22 cellular contexts compared by ENCODE assay signal in the genomic region with DNA sequence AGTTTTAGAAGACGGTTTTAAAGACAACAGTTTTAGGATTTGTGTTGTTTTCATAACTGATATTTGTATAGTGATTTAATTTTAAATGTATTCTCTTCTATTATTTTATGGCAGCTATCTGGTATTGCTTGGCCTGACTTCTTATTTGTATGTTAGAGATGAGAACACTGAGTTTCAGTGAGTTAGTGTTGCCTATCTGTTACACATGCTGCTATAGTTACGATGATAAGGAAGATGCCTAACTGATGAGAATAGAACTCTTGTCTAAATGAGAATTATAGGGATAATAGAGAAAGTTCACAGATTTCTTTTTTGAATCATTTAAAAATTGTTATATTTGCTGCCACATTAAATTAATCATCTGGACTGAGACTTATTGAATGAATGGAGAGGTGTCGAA.
DNase-seq lines count a peak whose midpoint lies in the region; ATAC-seq and TF ChIP-seq lines count a peak whose summit lies in the region.
"Had no signal": no experiment of that assay in that cellular context is flagged by ENCODE, and none has a peak within 500 bp of the region (broad histone marks: within the 10 kb centered on the region; RNA-seq: fewer than 3 reads in every experiment).

No MANE protein-coding gene starts in this region.

- TF ChIP-seq CTCF in breast epithelium (IDR thresholded peaks at IDR 0.05) = no peak
- no peak for TF ChIP-seq CTCF in MCF 10A (IDR thresholded peaks at IDR 0.05; ENCODE audit: unreplicated experiment)
- TF ChIP-seq CTCF in fibroblast of pulmonary artery (IDR thresholded peaks at IDR 0.05; ENCODE audit: low read length, missing control alignments) = no peak
- no peak for TF ChIP-seq CTCF in lung (IDR thresholded peaks at IDR 0.05; ENCODE audit: control extremely low read depth, extremely low read depth)
- TF ChIP-seq CTCF in lower leg skin (IDR thresholded peaks at IDR 0.05) = no peak

- BruUV-seq in MCF 10A (replicated peaks; lab: Mats Ljungman, UMichigan) = no TSS peak

- H3K4me1 ChIP-seq in breast epithelium (peaks cover 0 to 6% of the 10 kb centered on the region in 2 donors), lung (ENCODE audit: control insufficient read depth in 2 of 2, insufficient read depth in 2 of 2, low read length in 2 of 2) (no peaks in the 10 kb centered on the region)
- H3K4me1 ChIP-seq: right lobe of liver had no signal

- WGBS in lung, 2 donors = 82 to 84% methylated on average over 3 of the region's 3 CpGs
- WGBS in lower leg skin, 2 donors = 69 to 74% methylated on average over 3 of the region's 3 CpGs

- peaks cover 14% of the 10 kb centered on the region for H3K27me3 Mint-ChIP-seq in MCF 10A (ENCODE audit: insufficient read depth, unreplicated experiment)
- H3K27me3 Mint-ChIP-seq in activated CD4-positive, alpha-beta memory T cell treated with anti-CD3 and anti-CD28 coated beads, Interleukin-2, amount 10 ng/mL, durations not matched to agents 7 days and 5 days = no peaks in the 10 kb centered on the region

- H3K9me3 Mint-ChIP-seq in MCF 10A (ENCODE audit: unreplicated experiment) = no peaks in the 10 kb centered on the region
- H3K9me3 Mint-ChIP-seq in activated CD4-positive, alpha-beta memory T cell treated with anti-CD3 and anti-CD28 coated beads, Interleukin-2, amount 10 ng/mL, durations not matched to agents 7 days and 5 days = no peaks in the 10 kb centered on the region

- ATAC-seq in lung (ENCODE audit: insufficient read depth, low FRiP score) = peak; percentile 28
- ATAC-seq: right lobe of liver had no signal

- H3K27ac Mint-ChIP-seq in MCF 10A (ENCODE audit: low read depth, unreplicated experiment) = no peak overlapping the region
- no peak overlapping the region for H3K27ac Mint-ChIP-seq in activated CD4-positive, alpha-beta memory T cell treated with anti-CD3 and anti-CD28 coated beads, Interleukin-2, amount 10 ng/mL, durations not matched to agents 7 days and 5 days
- H3K27ac Mint-ChIP-seq: CD4-positive, alpha-beta memory T cell had no signal

- CTCF ChIA-PET in MCF 10A (lab: Yijun Ruan, JAX) = interaction anchor here (0.7 to 0.9 kb wide), 2 partner anchors 9 to 18 kb away, joined by 3 to 4 read pairs; no protein-coding TSS in a partner anchor
- CTCF ChIA-PET in activated CD4-positive, alpha-beta memory T cell treated with anti-CD3 and anti-CD28 coated beads, Interleukin-2, amount 10 ng/mL, durations not matched to agents 7 days and 5 days (lab: Charles Lee) = no interaction called here

- H3K4me3 Mint-ChIP-seq in MCF 10A (ENCODE audit: unreplicated experiment) = no peak overlapping the region
- no peak overlapping the region for H3K4me3 Mint-ChIP-seq in activated CD4-positive, alpha-beta memory T cell treated with anti-CD3 and anti-CD28 coated beads, Interleukin-2, amount 10 ng/mL, durations not matched to agents 7 days and 5 days
- H3K4me3 Mint-ChIP-seq: CD4-positive, alpha-beta memory T cell had no signal

- TF ChIP-seq POLR2A in breast epithelium (IDR thresholded peaks at IDR 0.05) (no peak), lower leg skin (IDR thresholded peaks at IDR 0.05) (no peak)

- H3K36me3 ChIP-seq in breast epithelium = no peaks in the 10 kb centered on the region
- H3K36me3 ChIP-seq in lung (ENCODE audit: control insufficient read depth in 2 of 2, insufficient read depth in 2 of 2, low read length in 2 of 2) = no peaks in the 10 kb centered on the region
- H3K36me3 ChIP-seq: right lobe of liver had no signal

- H3K27me3 ChIP-seq in breast epithelium (no peaks in the 10 kb centered on the region), lung (ENCODE audit: control insufficient read depth, insufficient read depth) (no peaks in the 10 kb centered on the region)
- H3K27me3 ChIP-seq: right lobe of liver had no signal

- DNase-seq in breast epithelium (ENCODE audit: low spot score in 2 of 2) (no peak), MCF 10A (ENCODE audit: unreplicated experiment) (no peak), fibroblast of pulmonary artery (ENCODE audit: low read depth) (peak; percentile 72), lung (ENCODE audit: low spot score) (no peak), NCI-H2081 treated with DMSO at 0.1 percent for 48 hours (lab: John Stamatoyannopoulos, UW) (no peak), Ammon's horn (ENCODE audit: low spot score) (no peak), lower leg skin (ENCODE audit: low spot score in 2 of 2) (no peak)
- no peak for DNase-seq in activated CD4-positive, alpha-beta memory T cell treated with anti-CD3 and anti-CD28 coated beads, Interleukin-2, amount 10 ng/mL, durations not matched to agents 7 days and 5 days
- DNase-seq: activated CD4-positive, alpha-beta T cell treated with anti-CD3 and anti-CD28 coated beads for 4 hours; activated naive CD4-positive, alpha-beta T cell; CD4-positive, alpha-beta memory T cell; DND-41; effector memory CD4-positive, alpha-beta T cell; midbrain; NCI-H2029; NCI-H69; OCI-M1; right lobe of liver; stimulated activated CD4-positive, alpha-beta T cell treated with anti-CD3 and anti-CD28 coated beads, Interleukin-4, amount 100 ng/mL, for 1 hour; stimulated activated CD8-positive, alpha-beta memory T cell treated with anti-CD3 and anti-CD28 coated beads, Interleukin-4, amount 100 ng/mL, for 48 hours; T-helper 9 cell had no signal

- H3K4me1 Mint-ChIP-seq in MCF 10A (ENCODE audit: insufficient read depth, unreplicated experiment) = peaks cover 12% of the 10 kb centered on the region
- H3K4me1 Mint-ChIP-seq in activated CD4-positive, alpha-beta memory T cell treated with anti-CD3 and anti-CD28 coated beads, Interleukin-2, amount 10 ng/mL, durations not matched to agents 7 days and 5 days = no peaks in the 10 kb centered on the region
- H3K4me1 Mint-ChIP-seq: CD4-positive, alpha-beta memory T cell had no signal

- no peaks in the 10 kb centered on the region for H3K36me3 Mint-ChIP-seq in MCF 10A (ENCODE audit: insufficient read depth, unreplicated experiment)
- no peaks in the 10 kb centered on the region for H3K36me3 Mint-ChIP-seq in activated CD4-positive, alpha-beta memory T cell treated with anti-CD3 and anti-CD28 coated beads, Interleukin-2, amount 10 ng/mL, durations not matched to agents 7 days and 5 days (ENCODE audit: low read depth)
- H3K36me3 Mint-ChIP-seq: CD4-positive, alpha-beta memory T cell had no signal

- POLR2A ChIA-PET in MCF 10A (lab: Yijun Ruan, JAX) = interaction anchor here (2.0 kb wide), 1 partner anchor 9 kb away, joined by 4 read pairs; no protein-coding TSS in a partner anchor
- POLR2A ChIA-PET in activated CD4-positive, alpha-beta memory T cell treated with anti-CD3 and anti-CD28 coated beads, Interleukin-2, amount 10 ng/mL, durations not matched to agents 7 days and 5 days (lab: Charles Lee) = no interaction called here

- H3K27ac ChIP-seq in breast epithelium (peak overlapping the region; percentile 64 to 67), lung (ENCODE audit: low read depth in 1 of 2, low read length in 1 of 2) (no peak overlapping the region)
- H3K27ac ChIP-seq: 22Rv1, right lobe of liver had no signal

- intact Hi-C loops in breast epithelium (cut with DNase I; ENCODE audit: low total_unique reads) (no loop called here), MCF 10A (cut with micrococcal nuclease) (no loop called here), lower leg skin (cut with DNase I; ENCODE audit: low total_unique reads) (no loop called here)

- H3K4me3 ChIP-seq in breast epithelium (no peak overlapping the region), fibroblast of pulmonary artery (replicated peaks; ENCODE audit: low read depth, low read length) (no peak overlapping the region), lung (no peak overlapping the region), lower leg skin (ENCODE audit: low read depth, poor library complexity, severe bottlenecking) (no peak overlapping the region)
- H3K4me3 ChIP-seq: right lobe of liver had no signal

- H3K9me3 ChIP-seq in breast epithelium (no peaks in the 10 kb centered on the region), lung (ENCODE audit: control insufficient read depth in 2 of 2, insufficient read depth in 1 of 2, low read length in 1 of 2) (no peaks in the 10 kb centered on the region)
- H3K9me3 ChIP-seq: right lobe of liver had no signal

Comparison
In these comparisons a context has a peak if more than half of its experiments do, and no peak if none do; other contexts are left out.
1. H3K27ac ChIP-seq: peak in breast epithelium (2 of 2); none in lung (0 of 2).